In the genomic region with DNA sequence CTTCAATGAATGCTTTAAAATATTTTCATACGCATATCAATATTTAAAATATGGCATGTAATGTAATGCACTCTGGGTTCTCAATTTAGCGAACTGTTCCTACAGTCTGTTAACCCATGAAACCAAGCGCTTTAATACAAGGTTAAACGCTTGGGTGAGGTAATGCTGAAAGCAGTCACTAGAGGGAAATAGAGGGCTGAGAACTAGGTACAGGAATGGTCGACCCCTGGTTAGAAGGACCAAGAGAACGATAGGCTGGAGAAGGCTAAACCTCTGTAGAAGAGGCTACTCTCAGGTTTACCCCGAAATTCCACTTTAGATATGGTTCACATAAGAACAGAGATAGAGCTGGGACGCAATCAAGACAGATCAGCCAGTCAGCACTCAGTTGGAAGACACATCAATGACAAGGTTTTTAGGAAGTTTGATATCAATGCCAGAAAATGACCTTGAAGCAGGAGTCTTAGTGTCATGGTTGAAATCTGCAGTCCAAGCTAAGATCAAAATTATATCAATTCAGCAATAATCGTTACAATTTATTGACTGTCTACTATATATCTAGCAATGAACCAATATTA, we compare ENCODE assay signal across 8 cellular contexts. TPM values are rescaled to one million over a fixed set of nuclear protein-coding genes. Genes with fewer than 3 reads are reported as not detected.
DNase-seq lines count a peak whose midpoint lies in the region; ATAC-seq lines count a peak whose summit lies in the region.

No MANE protein-coding gene starts in this region.

- no peak overlapping the region for H4K8ac ChIP-seq in mesendoderm (ENCODE audit: low read depth, low read length)

- H3K27ac ChIP-seq in mesendoderm (ENCODE audit: low read depth, low read length), result no peak overlapping the region
- no peak overlapping the region for H3K27ac ChIP-seq in effector memory CD4-positive, alpha-beta T cell (ENCODE audit: insufficient read depth, low read length, poor library complexity, severe bottlenecking)

- no peak overlapping the region for H2BK120ac ChIP-seq in mesendoderm (ENCODE audit: low read depth, low read length)

- H3K4ac ChIP-seq in mesendoderm (ENCODE audit: low read depth, low read length), result no peak overlapping the region

- no peaks in the 10 kb centered on the region for H3K79me1 ChIP-seq in mesendoderm (ENCODE audit: low read length)

- ATAC-seq in activated CD4-positive, CD25-positive, alpha-beta regulatory T cell treated with anti-CD3 and anti-CD28 coated beads, Interleukin-2, amount 50 U/mL, for 24 hours, result peak; percentile 70
- ATAC-seq in GM21390 (IDR thresholded peaks at IDR 0.05; ENCODE audit: unreplicated experiment) (peak; percentile 86), HG03558 (IDR thresholded peaks at IDR 0.05; ENCODE audit: extremely low read depth, unreplicated experiment) (peak; percentile 76)

- no peak overlapping the region for H2BK15ac ChIP-seq in mesendoderm (replicated peaks; ENCODE audit: low read depth)

- H3K79me2 ChIP-seq in mesendoderm (ENCODE audit: control insufficient read depth, insufficient read depth, low read length), result no peaks in the 10 kb centered on the region

- no peak overlapping the region for H4K5ac ChIP-seq in mesendoderm (ENCODE audit: low read length)

- H3K27me3 ChIP-seq in mesendoderm (ENCODE audit: insufficient read depth, low read length, poor library complexity), result no peaks in the 10 kb centered on the region
- no peaks in the 10 kb centered on the region for H3K27me3 ChIP-seq in effector memory CD4-positive, alpha-beta T cell (replicated peaks; ENCODE audit: control insufficient read depth, insufficient read depth, low read length, poor library complexity, severe bottlenecking)

- H3K36me3 ChIP-seq in mesendoderm (ENCODE audit: control insufficient read depth, insufficient read depth, low read length), result no peaks in the 10 kb centered on the region
- H3K36me3 ChIP-seq in effector memory CD4-positive, alpha-beta T cell (ENCODE audit: control insufficient read depth, insufficient read depth, low read length), result no peaks in the 10 kb centered on the region

- no peak overlapping the region for H3K56ac ChIP-seq in mesendoderm (ENCODE audit: low read length)

- H3K9ac ChIP-seq in mesendoderm (ENCODE audit: low read length), result no peak overlapping the region

- H3K4me1 ChIP-seq in mesendoderm (ENCODE audit: control insufficient read depth, low read depth, low read length), result no peaks in the 10 kb centered on the region
- H3K4me1 ChIP-seq in effector memory CD4-positive, alpha-beta T cell (ENCODE audit: control insufficient read depth, insufficient read depth, low read length, poor library complexity, severe bottlenecking), result peaks cover 4% of the 10 kb centered on the region

- WGBS in mesendoderm (ENCODE audit: extremely low coverage, insufficient coverage, low lambda C conversion rate), result no CpG with 5 or more reads among the region's 9 CpGs

- H2BK5ac ChIP-seq in mesendoderm (ENCODE audit: low read length), result no peak overlapping the region

- no peak for DNase-seq in activated CD4-positive, CD25-positive, alpha-beta regulatory T cell treated with anti-CD3 and anti-CD28 coated beads, Interleukin-2, amount 50 U/mL, for 72 hours
- peak; percentile 82 for DNase-seq in OCI-M1 (lab: John Stamatoyannopoulos, UW)
- DNase-seq in dermis blood vessel endothelial cell, result peak; percentile 89
- peak; percentile 84 for DNase-seq in mesendoderm
- DNase-seq in effector memory CD4-positive, alpha-beta T cell, result no peak

- no peaks in the 10 kb centered on the region for H3K9me3 ChIP-seq in effector memory CD4-positive, alpha-beta T cell (ENCODE audit: control insufficient read depth, low read length)

- no peak overlapping the region for H3K18ac ChIP-seq in mesendoderm (ENCODE audit: low read length)

- no peak overlapping the region for H2AK5ac ChIP-seq in mesendoderm (ENCODE audit: low read length)

- H3K4me3 ChIP-seq in mesendoderm (ENCODE audit: low read length), result no peak overlapping the region
- no peak overlapping the region for H3K4me3 ChIP-seq in effector memory CD4-positive, alpha-beta T cell (ENCODE audit: insufficient read depth, low read depth, low read length, poor library complexity, severe bottlenecking)

- no peak overlapping the region for H3K23ac ChIP-seq in mesendoderm (ENCODE audit: low read length)

- no peak overlapping the region for H3K4me2 ChIP-seq in mesendoderm (ENCODE audit: low read length)

RNA-seq across cellular contexts. Expression of a gene that starts 26.9 kb away (rescaled TPM):
- total RNA-seq in dermis blood vessel endothelial cell, result 26.2 and 26.8 TPM in 2 replicates
- 2.2 TPM for polyA plus RNA-seq in mesendoderm (2013, experiment 1 of 2)
- polyA plus RNA-seq in mesendoderm (2013, experiment 2 of 2), result 2.5 TPM

Comparison
In these comparisons a context has a peak if more than half of its experiments do, and no peak if none do; other contexts are left out.
1. DNase-seq: peak in OCI-M1 (single experiment), dermis blood vessel endothelial cell (single experiment) and mesendoderm (single experiment); none in activated CD4-positive, CD25-positive, alpha-beta regulatory T cell treated with anti-CD3 and anti-CD28 coated beads, Interleukin-2, amount 50 U/mL, for 72 hours (single experiment) and effector memory CD4-positive, alpha-beta T cell (0 of 3).
2. Peak in every context shown above with its lines, with median percentiles within 50 percentile points of each other: ATAC-seq.